Comparison of ENCODE assay signal across 17 cellular contexts in genomic region chr21:44921928-44922327, GRCh38. TPM values are rescaled to one million over a fixed set of nuclear protein-coding genes. Genes with fewer than 3 reads are reported as not detected.
A peak's percentile ranks its signal among the peaks of the same experiment; 100 is the strongest.
DNase-seq lines count a peak whose midpoint lies in the region; ATAC-seq lines count a peak whose summit lies in the region.
"Had no signal": no experiment of that assay in that cellular context is flagged by ENCODE, and none has a peak within 500 bp of the region (broad histone marks: within the 10 kb centered on the region; RNA-seq: fewer than 3 reads in every experiment).

No MANE protein-coding gene starts in this region.

- no peaks in the 10 kb centered on the region for H3K27me3 ChIP-seq in CD4-positive, alpha-beta memory T cell (ENCODE audit: insufficient read depth, low read length)

- no peak for ATAC-seq in activated CD8-positive, alpha-beta T cell treated with anti-CD3 and anti-CD28 coated beads, Interleukin-2, amount 10 ng/mL, durations not matched to agents 7 days and 5 days
- ATAC-seq in naive B cell (ENCODE audit: low read depth in 2 of 2) (no peak), HG02870 (IDR thresholded peaks at IDR 0.05; ENCODE audit: unreplicated experiment) (no peak)

- H3K4me3 ChIP-seq in CD4-positive, alpha-beta memory T cell (ENCODE audit: low read length in 2 of 2), result peak overlapping the region in 1 of 2 donors; percentile 98
- H3K4me3 ChIP-seq: coronary artery, hepatocyte, tibial artery had no signal

- peaks cover 57% of the 10 kb centered on the region for H3K4me1 Mint-ChIP-seq in T-helper 2 cell treated with Interferon-gamma antibody and Interleukin-4, amounts not matched to agents 5 μg/mL and 100 μg/mL, for 36 hours (ENCODE audit: low read depth)
- H3K4me1 Mint-ChIP-seq in CD4-positive, alpha-beta memory T cell, result peaks cover 52 to 90% (median 67%) of the 10 kb centered on the region in 4 donors
- H3K4me1 Mint-ChIP-seq in activated CD8-positive, alpha-beta T cell treated with anti-CD3 and anti-CD28 coated beads, Interleukin-2, amount 10 ng/mL, durations not matched to agents 7 days and 5 days (ENCODE audit: low read depth), result peaks cover 74% of the 10 kb centered on the region
- peaks cover 61 to 91% (median 85%) of the 10 kb centered on the region in 3 donors for H3K4me1 Mint-ChIP-seq in naive B cell

- POLR2A ChIA-PET in CD4-positive, alpha-beta memory T cell (lab: Charles Lee; ENCODE audit: partially characterized antibody), result interaction anchor here (1.1 to 17.5 kb wide), 5 partner anchors 9 to 48 kb away, joined by 4 to 756 read pairs (median 40); partner anchors contain the start of gene PTTG1IP
- POLR2A ChIA-PET in activated CD8-positive, alpha-beta T cell treated with anti-CD3 and anti-CD28 coated beads, Interleukin-2, amount 10 ng/mL, durations not matched to agents 7 days and 5 days (lab: Charles Lee), result interaction anchor here (1.2 to 1.5 kb wide), 2 partner anchors 9 to 10 kb away, joined by 3 to 7 read pairs; no protein-coding TSS in a partner anchor

- peak overlapping the region; percentile 97 for H3K4me3 Mint-ChIP-seq in T-helper 2 cell treated with Interferon-gamma antibody and Interleukin-4, amounts not matched to agents 5 μg/mL and 100 μg/mL, for 36 hours
- H3K4me3 Mint-ChIP-seq in CD4-positive, alpha-beta memory T cell, result peak overlapping the region; percentile 75 to 100 (median 100)
- peak overlapping the region; percentile 70 for H3K4me3 Mint-ChIP-seq in activated CD8-positive, alpha-beta T cell treated with anti-CD3 and anti-CD28 coated beads, Interleukin-2, amount 10 ng/mL, durations not matched to agents 7 days and 5 days
- peak overlapping the region; percentile 67 to 100 (median 98) for H3K4me3 Mint-ChIP-seq in naive B cell

- no peaks in the 10 kb centered on the region for H3K27me3 Mint-ChIP-seq in T-helper 2 cell treated with Interferon-gamma antibody and Interleukin-4, amounts not matched to agents 5 μg/mL and 100 μg/mL, for 36 hours (ENCODE audit: low read depth)
- H3K27me3 Mint-ChIP-seq in CD4-positive, alpha-beta memory T cell, result no peaks in the 10 kb centered on the region
- no peaks in the 10 kb centered on the region for H3K27me3 Mint-ChIP-seq in activated CD8-positive, alpha-beta T cell treated with anti-CD3 and anti-CD28 coated beads, Interleukin-2, amount 10 ng/mL, durations not matched to agents 7 days and 5 days (ENCODE audit: low read depth)
- no peaks in the 10 kb centered on the region for H3K27me3 Mint-ChIP-seq in naive B cell

- H3K27ac ChIP-seq in CD4-positive, alpha-beta memory T cell (ENCODE audit: low read depth, low read length), result peak overlapping the region; percentile 75
- H3K27ac ChIP-seq: brain microvascular endothelial cell, C4-2B, hepatocyte, tibial artery had no signal

- H3K9me3 ChIP-seq in CD4-positive, alpha-beta memory T cell (ENCODE audit: control insufficient read depth in 1 of 2, low read length in 2 of 2), result no peaks in the 10 kb centered on the region
- H3K9me3 ChIP-seq: tibial artery had no signal

- intact Hi-C loops in CD4-positive, alpha-beta memory T cell (cut with micrococcal nuclease), result loop anchor here (1.0 kb wide), 1 partner anchor 11 kb away; no protein-coding TSS in a partner anchor

- H3K27ac Mint-ChIP-seq in T-helper 2 cell treated with Interferon-gamma antibody and Interleukin-4, amounts not matched to agents 5 μg/mL and 100 μg/mL, for 36 hours, result peak overlapping the region; percentile 64
- H3K27ac Mint-ChIP-seq in CD4-positive, alpha-beta memory T cell, result peak overlapping the region; percentile 80 to 98 (median 94)
- peak overlapping the region; percentile 17 for H3K27ac Mint-ChIP-seq in activated CD8-positive, alpha-beta T cell treated with anti-CD3 and anti-CD28 coated beads, Interleukin-2, amount 10 ng/mL, durations not matched to agents 7 days and 5 days
- peak overlapping the region; percentile 59 to 100 (median 97) for H3K27ac Mint-ChIP-seq in naive B cell
- H3K27ac Mint-ChIP-seq: nephron progenitor cell had no signal

- CTCF ChIA-PET in CD4-positive, alpha-beta memory T cell (lab: Charles Lee; ENCODE audit: partially characterized antibody), result interaction anchor here (1.9 kb wide), 1 partner anchor 10 kb away, joined by 7 read pairs; no protein-coding TSS in a partner anchor
- CTCF ChIA-PET in activated CD8-positive, alpha-beta T cell treated with anti-CD3 and anti-CD28 coated beads, Interleukin-2, amount 10 ng/mL, durations not matched to agents 7 days and 5 days (lab: Charles Lee), result no interaction called here

- no peaks in the 10 kb centered on the region for H3K9me3 Mint-ChIP-seq in T-helper 2 cell treated with Interferon-gamma antibody and Interleukin-4, amounts not matched to agents 5 μg/mL and 100 μg/mL, for 36 hours
- H3K9me3 Mint-ChIP-seq in CD4-positive, alpha-beta memory T cell, result peaks cover 0 to 1% (median 0%) of the 10 kb centered on the region in 8 donors
- no peaks in the 10 kb centered on the region for H3K9me3 Mint-ChIP-seq in activated CD8-positive, alpha-beta T cell treated with anti-CD3 and anti-CD28 coated beads, Interleukin-2, amount 10 ng/mL, durations not matched to agents 7 days and 5 days (ENCODE audit: insufficient read depth)
- H3K9me3 Mint-ChIP-seq in naive B cell, result peaks cover 0 to 2% (median 0%) of the 10 kb centered on the region in 7 donors

- H3K36me3 ChIP-seq in CD4-positive, alpha-beta memory T cell (ENCODE audit: insufficient read depth, low read length), result peaks cover 10% of the 10 kb centered on the region
- H3K36me3 ChIP-seq: brain microvascular endothelial cell, tibial artery had no signal

- no peak for DNase-seq in T-helper 2 cell treated with Interferon-gamma antibody and Interleukin-4, amounts not matched to agents 5 μg/mL and 100 μg/mL, for 36 hours (ENCODE audit: low spot score)
- DNase-seq in T-helper 2 cell (no peak), naive B cell (no peak), NOMO-1 treated with dmso at 0.1 percent for 144 hours (lab: John Stamatoyannopoulos, UW; ENCODE audit: unreplicated experiment) (no peak), NCI-H1436 (lab: John Stamatoyannopoulos, UW) (no peak)
- no peak for DNase-seq in CD4-positive, alpha-beta memory T cell
- DNase-seq in activated CD8-positive, alpha-beta T cell treated with anti-CD3 and anti-CD28 coated beads, Interleukin-2, amount 10 ng/mL, durations not matched to agents 7 days and 5 days, result no peak
- DNase-seq: brain microvascular endothelial cell, foreskin fibroblast, NCI-H345, nephron progenitor cell, small intestine, tibial artery had no signal

- peaks cover 76% of the 10 kb centered on the region for H3K4me1 ChIP-seq in CD4-positive, alpha-beta memory T cell (ENCODE audit: insufficient read depth, low read length)

- peaks cover 34% of the 10 kb centered on the region for H3K36me3 Mint-ChIP-seq in T-helper 2 cell treated with Interferon-gamma antibody and Interleukin-4, amounts not matched to agents 5 μg/mL and 100 μg/mL, for 36 hours (ENCODE audit: low read depth)
- H3K36me3 Mint-ChIP-seq in CD4-positive, alpha-beta memory T cell, result peaks cover 12 to 36% of the 10 kb centered on the region in 2 donors
- H3K36me3 Mint-ChIP-seq in activated CD8-positive, alpha-beta T cell treated with anti-CD3 and anti-CD28 coated beads, Interleukin-2, amount 10 ng/mL, durations not matched to agents 7 days and 5 days (ENCODE audit: low read depth), result peaks cover 48% of the 10 kb centered on the region
- peaks cover 0 to 16% of the 10 kb centered on the region in 2 donors for H3K36me3 Mint-ChIP-seq in naive B cell

RNA-seq across cellular contexts. Expression of gene ITGB2, which starts 1.2 kb away (rescaled TPM):
- total RNA-seq in CD4-positive, alpha-beta memory T cell, result 100 to 1,000 TPM; 278 to 291 TPM
- 100 to 1,000 TPM; 538 to 575 TPM for polyA plus RNA-seq in CD4-positive, alpha-beta memory T cell
- 100 to 1,000 TPM; 503 to 530 TPM for total RNA-seq in activated CD8-positive, alpha-beta T cell treated with anti-CD3 and anti-CD28 coated beads, Interleukin-2, amount 10 ng/mL, durations not matched to agents 7 days and 5 days
- 100 to 1,000 TPM; 220 to 346 (median 303) TPM for polyA plus RNA-seq in naive B cell (ENCODE audit: low read depth in 6 of 6)

RNA-seq across cellular contexts. Expression of gene SLX9, which starts 17.9 kb away (rescaled TPM):
- 10 to 100 TPM; 17.7 to 21.6 TPM for total RNA-seq in CD4-positive, alpha-beta memory T cell
- polyA plus RNA-seq in CD4-positive, alpha-beta memory T cell, result 10 to 100 TPM in 1 of 2 donors, 1 to 10 TPM in 1; 9.4 to 13.1 TPM
- 10 to 100 TPM; 56.6 to 60.4 TPM for total RNA-seq in activated CD8-positive, alpha-beta T cell treated with anti-CD3 and anti-CD28 coated beads, Interleukin-2, amount 10 ng/mL, durations not matched to agents 7 days and 5 days
- polyA plus RNA-seq in naive B cell (ENCODE audit: low read depth in 6 of 6), result 10 to 100 TPM in 5 of 6 donors, 1 to 10 TPM in 1; 7.8 to 14.2 (median 12.3) TPM

RNA-seq across cellular contexts. Expression of gene PTTG1IP, which starts 48.4 kb away (rescaled TPM):
- total RNA-seq in CD4-positive, alpha-beta memory T cell, result 100 to 1,000 TPM in 1 of 2 experiments, 10 to 100 TPM in 1; 98.7 to 110 TPM
- polyA plus RNA-seq in CD4-positive, alpha-beta memory T cell, result 10 to 100 TPM; 84.8 to 92.4 TPM
- 10 to 100 TPM; 54.9 to 55.2 TPM for total RNA-seq in activated CD8-positive, alpha-beta T cell treated with anti-CD3 and anti-CD28 coated beads, Interleukin-2, amount 10 ng/mL, durations not matched to agents 7 days and 5 days
- 10 to 100 TPM; 28.1 to 43.5 (median 36.1) TPM for polyA plus RNA-seq in naive B cell (ENCODE audit: low read depth in 6 of 6)

Comparison
In these comparisons a context has a peak if more than half of its experiments do, and no peak if none do; other contexts are left out.
1. H3K27ac Mint-ChIP-seq: peak in every context shown above with its lines; median percentile 97 in naive B cell; 94 in CD4-positive, alpha-beta memory T cell; 64 in T-helper 2 cell treated with Interferon-gamma antibody and Interleukin-4, amounts not matched to agents 5 μg/mL and 100 μg/mL, for 36 hours; 17 in activated CD8-positive, alpha-beta T cell treated with anti-CD3 and anti-CD28 coated beads, Interleukin-2, amount 10 ng/mL, durations not matched to agents 7 days and 5 days.